In genomic region chr1:212950243-212951057, GRCh38 we compare ENCODE assay signal across 8 cellular contexts. TPM values are rescaled to one million over a fixed set of nuclear protein-coding genes. Genes with fewer than 3 reads are reported as not detected.
DNase-seq lines count a peak whose midpoint lies in the region; ATAC-seq and FAIRE-seq lines count a peak whose summit lies in the region.

Gene VASH2, plus strand, starts transcription at chr1:212950541. Its CDS starts 1,002 bp downstream, at chr1:212951543.

- in situ Hi-C loops in SK-MEL-5 (cut with HindIII; ENCODE audit: low pct_unique_long_range_greater_than_20kb, low sequenced_read_pairs): no loop called here

- peaks cover 61% of the 10 kb centered on the region for H3K27me3 Mint-ChIP-seq in activated naive CD8-positive, alpha-beta T cell treated with anti-CD3 and anti-CD28 coated beads, Interleukin-2, amount 10 ng/mL, durations not matched to agents 7 days and 5 days

- H3K36me3 ChIP-seq in KOPT-K1 (ENCODE audit: insufficient read depth, low read length): peaks cover 13% of the 10 kb centered on the region; the same call in 1 of the 2 replicates

- peaks cover 3% of the 10 kb centered on the region for H3K4me1 Mint-ChIP-seq in activated naive CD8-positive, alpha-beta T cell treated with anti-CD3 and anti-CD28 coated beads, Interleukin-2, amount 10 ng/mL, durations not matched to agents 7 days and 5 days

- no peaks in the 10 kb centered on the region for H3K36me3 Mint-ChIP-seq in activated naive CD8-positive, alpha-beta T cell treated with anti-CD3 and anti-CD28 coated beads, Interleukin-2, amount 10 ng/mL, durations not matched to agents 7 days and 5 days

- DNase-seq in ELR (ENCODE audit: low read depth): peak; percentile 81
- peak; percentile 81 for DNase-seq in SK-MEL-5 (ENCODE audit: low read depth, low spot score)
- peak; percentile 63 for DNase-seq in activated naive CD8-positive, alpha-beta T cell treated with anti-CD3 and anti-CD28 coated beads, Interleukin-2, amount 10 ng/mL, durations not matched to agents 7 days and 5 days
- DNase-seq in left cardiac atrium: peak; percentile 90
- peak; percentile 74 to 98 (median 86) for DNase-seq in posterior cingulate gyrus
- peak; percentile 96 for DNase-seq in urothelium cell line (ENCODE audit: low spot score)

- no peaks in the 10 kb centered on the region for H3K9me3 Mint-ChIP-seq in activated naive CD8-positive, alpha-beta T cell treated with anti-CD3 and anti-CD28 coated beads, Interleukin-2, amount 10 ng/mL, durations not matched to agents 7 days and 5 days

- POLR2A ChIA-PET in activated naive CD8-positive, alpha-beta T cell treated with anti-CD3 and anti-CD28 coated beads, Interleukin-2, amount 10 ng/mL, durations not matched to agents 7 days and 5 days (lab: Charles Lee): no interaction called here

- H3K9me3 ChIP-seq in KOPT-K1 (ENCODE audit: insufficient read depth, low read length, poor library complexity, severe bottlenecking): no peaks in the 10 kb centered on the region

- H3K27ac ChIP-seq in KOPT-K1 (ENCODE audit: low read depth, low read length, poor library complexity, severe bottlenecking): peak within 1 kb of the TSS; percentile 64

- no peak within 1 kb of the TSS for H3K27ac Mint-ChIP-seq in activated naive CD8-positive, alpha-beta T cell treated with anti-CD3 and anti-CD28 coated beads, Interleukin-2, amount 10 ng/mL, durations not matched to agents 7 days and 5 days

- intact Hi-C loops in left cardiac atrium (cut with DNase I) (no loop called here), posterior cingulate gyrus (cut with DNase I) (loop anchor here (5.0 kb wide), 1 partner anchor 93 kb away; the partner anchor contains the start of gene FLVCR1)

- no peak for FAIRE-seq in urothelium cell line (lab: Jason Lieb, UNC)

- peak within 1 kb of the TSS; percentile 82 for H3K4me3 Mint-ChIP-seq in activated naive CD8-positive, alpha-beta T cell treated with anti-CD3 and anti-CD28 coated beads, Interleukin-2, amount 10 ng/mL, durations not matched to agents 7 days and 5 days

- peak; percentile 97 for ATAC-seq in GM21737 (IDR thresholded peaks at IDR 0.05; ENCODE audit: unreplicated experiment)
- ATAC-seq in activated naive CD8-positive, alpha-beta T cell treated with anti-CD3 and anti-CD28 coated beads, Interleukin-2, amount 10 ng/mL, durations not matched to agents 7 days and 5 days (ENCODE audit: low read depth): peak; percentile 94
- ATAC-seq in left cardiac atrium: peak; percentile 99

RNA-seq across cellular contexts. Expression of gene VASH2, which starts in this region (rescaled TPM):
- total RNA-seq in SK-MEL-5 (2014; rRNA removed; shearing (Covaris generic)): 0.69 and 2.1 TPM in 2 replicates
- 2.8 and 2.9 TPM in 2 replicates for polyA plus RNA-seq in SK-MEL-5 (2015; cell fraction: cytosol; rRNA removed)
- polyA plus RNA-seq in SK-MEL-5 (2015; cell fraction: nucleus; rRNA removed): 2.2 and 3.6 TPM in 2 replicates
- total RNA-seq in activated naive CD8-positive, alpha-beta T cell treated with anti-CD3 and anti-CD28 coated beads, Interleukin-2, amount 10 ng/mL, durations not matched to agents 7 days and 5 days: under 1 TPM in 1 of 2 experiments, not detected in 1; 0.08 TPM
- 1 to 10 TPM; 1.8 to 3.7 TPM for total RNA-seq in left cardiac atrium

Comparison
In these comparisons a context has a peak if more than half of its experiments do, and no peak if none do; other contexts are left out.
1. Peak in every context shown above with its lines: DNase-seq, ATAC-seq and H3K27ac ChIP-seq.
2. Peak in DNase-seq and ATAC-seq in activated naive CD8-positive, alpha-beta T cell treated with anti-CD3 and anti-CD28 coated beads, Interleukin-2, amount 10 ng/mL, durations not matched to agents 7 days and 5 days; RNA of the gene not detected or under 1 TPM.